In the genomic region with DNA sequence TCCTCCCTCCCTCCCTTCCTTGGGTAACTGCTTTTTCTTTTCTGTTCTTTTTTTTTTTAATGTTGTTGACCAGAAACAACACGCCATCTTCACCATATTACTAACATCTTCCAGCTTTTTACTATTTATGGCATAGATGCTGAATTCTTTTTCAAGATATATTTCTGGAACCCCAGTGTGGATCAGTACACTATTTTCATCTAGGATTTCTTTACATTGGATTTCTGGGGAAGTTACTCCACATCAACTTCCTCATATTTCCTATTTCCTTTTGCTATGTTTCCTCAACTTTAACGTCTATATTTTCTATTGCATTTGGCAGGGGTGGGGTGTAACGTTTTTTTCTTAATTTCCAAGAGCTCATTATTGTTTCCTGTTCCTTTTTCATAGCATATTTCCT, we compare ENCODE assay signal across 18 cellular contexts. TPM values are rescaled to one million over a fixed set of nuclear protein-coding genes. Genes with fewer than 3 reads are reported as not detected.
DNase-seq lines count a peak whose midpoint lies in the region; ATAC-seq and TF ChIP-seq lines count a peak whose summit lies in the region.
"Had no signal": no experiment of that assay in that cellular context is flagged by ENCODE, and none has a peak within 500 bp of the region (broad histone marks: within the 10 kb centered on the region; RNA-seq: fewer than 3 reads in every experiment).

No MANE protein-coding gene starts in this region.

- no peak overlapping the region for H3K4me3 ChIP-seq in PC-9
- H3K4me3 ChIP-seq: BLaER1 had no signal

- POLR2A ChIA-PET in activated CD4-positive, alpha-beta T cell treated with anti-CD3 and anti-CD28 coated beads for 36 hours (lab: Charles Lee) = interaction anchor here (0.6 to 1.2 kb wide), 3 partner anchors 7 to 70 kb away, joined by 3 to 11 read pairs (median 4); a partner anchor contains a TSS
- POLR2A ChIA-PET in PC-9 (lab: Charles Lee; ENCODE audit: unreplicated experiment) = no interaction called here

- no peaks in the 10 kb centered on the region for H3K27me3 ChIP-seq in PC-9 (ENCODE audit: insufficient read depth, low read depth)
- H3K27me3 ChIP-seq: BLaER1 had no signal

- H3K4me1 ChIP-seq in PC-9 (replicated peaks; ENCODE audit: insufficient read depth) = no peaks in the 10 kb centered on the region
- H3K4me1 ChIP-seq: BLaER1, Caco-2 had no signal

- H3F3A ChIP-seq in PC-9 (ENCODE audit: insufficient read depth, low read depth) = no peaks in the 10 kb centered on the region

- no TSS peak for BruUV-seq in PC-9 (replicated peaks; lab: Mats Ljungman, UMichigan)

- H3K4me2 ChIP-seq in PC-9 = no peak overlapping the region
- H3K4me2 ChIP-seq: BLaER1 had no signal

- no peak overlapping the region for H2AFZ ChIP-seq in PC-9

- no peaks in the 10 kb centered on the region for H3K9me2 ChIP-seq in PC-9 (ENCODE audit: insufficient read depth)

- no peak overlapping the region for H3K27ac ChIP-seq in PC-9
- H3K27ac ChIP-seq: BLaER1 had no signal

- no peaks in the 10 kb centered on the region for H3K79me2 ChIP-seq in PC-9 (ENCODE audit: low read depth)

- no peak for ATAC-seq in activated CD4-positive, alpha-beta T cell treated with anti-CD3 and anti-CD28 coated beads for 36 hours
- no peak for ATAC-seq in stimulated activated naive CD8-positive, alpha-beta T cell treated with anti-CD3 and anti-CD28 coated beads, Interleukin-15, Interleukin-2, amounts not matched to agents 100 U/mL and 50 U/mL, for 24 hours
- ATAC-seq in HG02588 (IDR thresholded peaks at IDR 0.05; ENCODE audit: unreplicated experiment) = no peak

- TF ChIP-seq CTCF in PC-9 (conservative IDR thresholded peaks at IDR 0.05) = no peak

- peak overlapping the region; percentile 46 for H3K4me3 Mint-ChIP-seq in activated CD4-positive, alpha-beta T cell treated with anti-CD3 and anti-CD28 coated beads for 36 hours
- H3K4me3 Mint-ChIP-seq in stimulated activated naive CD8-positive, alpha-beta T cell treated with anti-CD3 and anti-CD28 coated beads, Interleukin-15, Interleukin-2, amounts not matched to agents 100 ng/mL and 50 ng/mL, for 24 hours = peak overlapping the region; percentile 18
- H3K4me3 Mint-ChIP-seq in activated naive CD8-positive, alpha-beta T cell = no peak overlapping the region

- H3K9me3 Mint-ChIP-seq in activated CD4-positive, alpha-beta T cell treated with anti-CD3 and anti-CD28 coated beads for 36 hours (ENCODE audit: low read depth) = no peaks in the 10 kb centered on the region
- H3K9me3 Mint-ChIP-seq in stimulated activated naive CD8-positive, alpha-beta T cell treated with anti-CD3 and anti-CD28 coated beads, Interleukin-15, Interleukin-2, amounts not matched to agents 100 ng/mL and 50 ng/mL, for 24 hours = no peaks in the 10 kb centered on the region
- no peaks in the 10 kb centered on the region for H3K9me3 Mint-ChIP-seq in activated naive CD8-positive, alpha-beta T cell (ENCODE audit: low read depth)

- peaks cover 51% of the 10 kb centered on the region for H3K4me1 Mint-ChIP-seq in activated CD4-positive, alpha-beta T cell treated with anti-CD3 and anti-CD28 coated beads for 36 hours
- peaks cover 41% of the 10 kb centered on the region for H3K4me1 Mint-ChIP-seq in stimulated activated naive CD8-positive, alpha-beta T cell treated with anti-CD3 and anti-CD28 coated beads, Interleukin-15, Interleukin-2, amounts not matched to agents 100 ng/mL and 50 ng/mL, for 24 hours (ENCODE audit: low read depth)
- H3K4me1 Mint-ChIP-seq in activated naive CD8-positive, alpha-beta T cell (ENCODE audit: low read depth) = peaks cover 37% of the 10 kb centered on the region

- CTCF ChIA-PET in activated CD4-positive, alpha-beta T cell treated with anti-CD3 and anti-CD28 coated beads for 36 hours (lab: Charles Lee) = interaction anchor here (0.6 to 5.2 kb wide), 10 partner anchors 8 to 181 kb away, joined by 3 to 102 read pairs (median 6); a partner anchor contains a TSS
- CTCF ChIA-PET in PC-9 (lab: Charles Lee) = interaction anchor here (0.6 kb wide), 1 partner anchor 311 kb away, joined by 12 read pairs; no protein-coding TSS in a partner anchor

- no peaks in the 10 kb centered on the region for H3K27me3 Mint-ChIP-seq in activated CD4-positive, alpha-beta T cell treated with anti-CD3 and anti-CD28 coated beads for 36 hours
- H3K27me3 Mint-ChIP-seq in stimulated activated naive CD8-positive, alpha-beta T cell treated with anti-CD3 and anti-CD28 coated beads, Interleukin-15, Interleukin-2, amounts not matched to agents 100 ng/mL and 50 ng/mL, for 24 hours = no peaks in the 10 kb centered on the region
- no peaks in the 10 kb centered on the region for H3K27me3 Mint-ChIP-seq in activated naive CD8-positive, alpha-beta T cell

- H4K20me1 ChIP-seq in PC-9 (ENCODE audit: insufficient read depth) = no peaks in the 10 kb centered on the region
- H4K20me1 ChIP-seq: BLaER1 had no signal

- no peak for DNase-seq in activated CD4-positive, alpha-beta T cell treated with anti-CD3 and anti-CD28 coated beads for 36 hours
- DNase-seq in activated CD4-positive, alpha-beta T cell treated with anti-CD3 and anti-CD28 coated beads, Interleukin-2, amount 50 U/mL, for 48 hours = no peak
- no peak for DNase-seq in stimulated activated naive CD8-positive, alpha-beta T cell treated with anti-CD3 and anti-CD28 coated beads, Interleukin-15, Interleukin-2, amounts not matched to agents 100 U/mL and 50 U/mL, for 24 hours
- DNase-seq in PC-9 (no peak), DMS 273 (lab: John Stamatoyannopoulos, UW; ENCODE audit: unreplicated experiment) (no peak)
- DNase-seq: 8988T, Caco-2, EL, GOT3, KG1, NCI-H1436 treated with DMSO at 0.1 percent for 48 hours, NCI-H2081, NCI-H510A treated with DMSO at 0.1 percent for 48 hours, NCI-H82 had no signal

- no peaks in the 10 kb centered on the region for H3K36me3 Mint-ChIP-seq in activated CD4-positive, alpha-beta T cell treated with anti-CD3 and anti-CD28 coated beads for 36 hours (ENCODE audit: low read depth)
- no peaks in the 10 kb centered on the region for H3K36me3 Mint-ChIP-seq in stimulated activated naive CD8-positive, alpha-beta T cell treated with anti-CD3 and anti-CD28 coated beads, Interleukin-15, Interleukin-2, amounts not matched to agents 100 ng/mL and 50 ng/mL, for 24 hours (ENCODE audit: low read depth)
- H3K36me3 Mint-ChIP-seq in activated naive CD8-positive, alpha-beta T cell = peaks cover 2% of the 10 kb centered on the region

- H3K36me3 ChIP-seq in PC-9 (ENCODE audit: low read depth) = no peaks in the 10 kb centered on the region
- H3K36me3 ChIP-seq: BLaER1 had no signal

- H3K27ac Mint-ChIP-seq in activated CD4-positive, alpha-beta T cell treated with anti-CD3 and anti-CD28 coated beads for 36 hours = peak overlapping the region; percentile 79
- peak overlapping the region; percentile 62 for H3K27ac Mint-ChIP-seq in stimulated activated naive CD8-positive, alpha-beta T cell treated with anti-CD3 and anti-CD28 coated beads, Interleukin-15, Interleukin-2, amounts not matched to agents 100 ng/mL and 50 ng/mL, for 24 hours
- peak overlapping the region; percentile 71 for H3K27ac Mint-ChIP-seq in activated naive CD8-positive, alpha-beta T cell

- intact Hi-C loops in activated CD4-positive, alpha-beta T cell treated with anti-CD3 and anti-CD28 coated beads for 36 hours (cut with DNase I, micrococcal nuclease) = loop anchor here (2.0 to 10.0 kb wide), 3 partner anchors 28 to 594 kb away; a partner anchor contains a TSS
- intact Hi-C loops in PC-9 (cut with micrococcal nuclease; ENCODE audit: unreplicated experiment) = no loop called here

- H3K9me3 ChIP-seq in PC-9 (ENCODE audit: insufficient read depth, low read depth) = no peaks in the 10 kb centered on the region
- H3K9me3 ChIP-seq: BLaER1, Caco-2 had no signal

RNA-seq across cellular contexts. Expression of a gene that starts 7.0 kb away (rescaled TPM):
- total RNA-seq in activated CD4-positive, alpha-beta T cell treated with anti-CD3 and anti-CD28 coated beads for 36 hours = 10 to 100 TPM in 1 of 2 experiments, 1 to 10 TPM in 1; 8.8 to 11.0 TPM
- 7.3 and 7.8 TPM in 2 replicates for total RNA-seq in PC-9 (2021)
